ENCODE assay signal across 8 cellular contexts in genomic region chr13:59356607-59357006, GRCh38.
DNase-seq lines count a peak whose midpoint lies in the region; ATAC-seq and TF ChIP-seq lines count a peak whose summit lies in the region.

No MANE protein-coding gene starts in this region.

- CTCF ChIA-PET in activated CD4-positive, alpha-beta memory T cell treated with anti-CD3 and anti-CD28 coated beads, Interleukin-2, amount 10 ng/mL, durations not matched to agents 7 days and 5 days (lab: Charles Lee), result no interaction called here

- H3K4me1 ChIP-seq in DND-41 (ENCODE audit: insufficient read depth, low read length), result peaks cover 5% of the 10 kb centered on the region; the same call in 1 of the 2 replicates
- no peaks in the 10 kb centered on the region for H3K4me1 ChIP-seq in neuronal stem cell (ENCODE audit: control insufficient read depth in 2 of 2, insufficient read depth in 1 of 2, low read depth in 1 of 2, low read length in 2 of 2)

- no peak overlapping the region for H4K91ac ChIP-seq in neuronal stem cell (ENCODE audit: low read depth, low read length, poor library complexity)

- H3K27me3 ChIP-seq in DND-41 (ENCODE audit: insufficient read depth, low read length, poor library complexity), result no peaks in the 10 kb centered on the region
- H3K27me3 ChIP-seq in neuronal stem cell (ENCODE audit: control insufficient read depth in 3 of 3, insufficient read depth in 3 of 3, low read depth in 1 of 3, low read length in 3 of 3), result no peaks in the 10 kb centered on the region

- no peak overlapping the region for H3K9ac ChIP-seq in DND-41 (ENCODE audit: low read depth, low read length)
- no peak overlapping the region for H3K9ac ChIP-seq in neuronal stem cell (ENCODE audit: low read depth, low read length, poor library complexity)

- H3K36me3 ChIP-seq in DND-41 (ENCODE audit: insufficient read depth, low read length) (no peaks in the 10 kb centered on the region), neuronal stem cell (replicated peaks in 1 of 2; ENCODE audit: control insufficient read depth in 2 of 2, insufficient read depth in 2 of 2, low read length in 2 of 2) (no peaks in the 10 kb centered on the region)

- H3K4me3 ChIP-seq in DND-41 (ENCODE audit: low read depth in 1 of 2, low read length in 2 of 2), result no peak overlapping the region
- H3K4me3 ChIP-seq in neuronal stem cell (ENCODE audit: low read length in 2 of 2), result no peak overlapping the region

- POLR2A ChIA-PET in activated CD4-positive, alpha-beta memory T cell treated with anti-CD3 and anti-CD28 coated beads, Interleukin-2, amount 10 ng/mL, durations not matched to agents 7 days and 5 days (lab: Charles Lee), result no interaction called here

- H3K4me2 ChIP-seq in DND-41 (ENCODE audit: insufficient read depth, low read length) (no peak overlapping the region), neuronal stem cell (ENCODE audit: insufficient read depth, low read length, poor library complexity, severe bottlenecking) (no peak overlapping the region)

- no peak overlapping the region for H2BK12ac ChIP-seq in neuronal stem cell (ENCODE audit: low read length)

- H3K4me3 Mint-ChIP-seq in immature natural killer cell, result no peak overlapping the region
- H3K4me3 Mint-ChIP-seq in activated CD4-positive, alpha-beta memory T cell treated with anti-CD3 and anti-CD28 coated beads, Interleukin-2, amount 10 ng/mL, durations not matched to agents 7 days and 5 days, result no peak overlapping the region

- H3K4ac ChIP-seq in neuronal stem cell (ENCODE audit: low read length), result no peak overlapping the region

- TF ChIP-seq CTCF in DND-41 (IDR thresholded peaks at IDR 0.05; ENCODE audit: borderline replicate concordance, extremely low read depth, low read length, poor library complexity, severe bottlenecking), result no peak

- H2AFZ ChIP-seq in DND-41 (ENCODE audit: low read depth, low read length) (peak overlapping the region; percentile 44), neuronal stem cell (ENCODE audit: low read length) (peak overlapping the region; percentile 32)

- H3K27ac ChIP-seq in DND-41 (ENCODE audit: low read length) (no peak overlapping the region), neuronal stem cell (replicated peaks; ENCODE audit: low read length) (no peak overlapping the region)

- H3K9me3 Mint-ChIP-seq in immature natural killer cell, result peaks cover 0 to 7% (median 0%) of the 10 kb centered on the region in 6 donors
- H3K9me3 Mint-ChIP-seq in activated CD4-positive, alpha-beta memory T cell treated with anti-CD3 and anti-CD28 coated beads, Interleukin-2, amount 10 ng/mL, durations not matched to agents 7 days and 5 days, result no peaks in the 10 kb centered on the region

- ATAC-seq in DND-41 (ENCODE audit: insufficient read depth, low read depth) (no peak), HG03457 (IDR thresholded peaks at IDR 0.05; ENCODE audit: unreplicated experiment) (no peak)

- H3K27me3 Mint-ChIP-seq in immature natural killer cell (ENCODE audit: low read depth in 3 of 3), result peaks cover 0 to 2% (median 2%) of the 10 kb centered on the region in 3 donors
- no peaks in the 10 kb centered on the region for H3K27me3 Mint-ChIP-seq in activated CD4-positive, alpha-beta memory T cell treated with anti-CD3 and anti-CD28 coated beads, Interleukin-2, amount 10 ng/mL, durations not matched to agents 7 days and 5 days

- no peaks in the 10 kb centered on the region for H3K36me3 Mint-ChIP-seq in immature natural killer cell
- no peaks in the 10 kb centered on the region for H3K36me3 Mint-ChIP-seq in activated CD4-positive, alpha-beta memory T cell treated with anti-CD3 and anti-CD28 coated beads, Interleukin-2, amount 10 ng/mL, durations not matched to agents 7 days and 5 days (ENCODE audit: low read depth)

- no peak overlapping the region for H3K14ac ChIP-seq in neuronal stem cell (ENCODE audit: low read length)

- no CpG with 5 or more reads among the region's 8 CpGs for WGBS in neuronal stem cell (ENCODE audit: extremely low coverage in 2 of 2, insufficient read length in 2 of 2, insufficient replicate concordance in 1 of 2), 2 donors

- no peak for TF ChIP-seq POLR2A in erythroblast (IDR thresholded peaks at IDR 0.05; ENCODE audit: low read length)

- H2BK120ac ChIP-seq in neuronal stem cell (ENCODE audit: low read depth, low read length), result no peak overlapping the region

- no peaks in the 10 kb centered on the region for H3K9me3 ChIP-seq in DND-41 (ENCODE audit: insufficient read depth, low read length, severe bottlenecking)
- H3K9me3 ChIP-seq in neuronal stem cell (replicated peaks in 1 of 2; ENCODE audit: control insufficient read depth in 2 of 2, insufficient read depth in 1 of 2, low read depth in 1 of 2, low read length in 2 of 2), result peaks cover 0 to 2% of the 10 kb centered on the region in 2 donors

- H3K79me1 ChIP-seq in neuronal stem cell (ENCODE audit: low read depth, low read length), result no peaks in the 10 kb centered on the region

- no peak overlapping the region for H3K23ac ChIP-seq in neuronal stem cell (ENCODE audit: low read depth, low read length, poor library complexity)

- H3K18ac ChIP-seq in neuronal stem cell (ENCODE audit: low read length), result no peak overlapping the region

- H4K8ac ChIP-seq in neuronal stem cell (ENCODE audit: low read depth, low read length), result no peak overlapping the region

- no peak overlapping the region for H2BK5ac ChIP-seq in neuronal stem cell (ENCODE audit: low read length)

- H4K20me1 ChIP-seq in DND-41 (ENCODE audit: insufficient read depth, low read length), result no peaks in the 10 kb centered on the region

- H2BK15ac ChIP-seq in neuronal stem cell (ENCODE audit: low read length), result no peak overlapping the region

- no peak overlapping the region for H2AK5ac ChIP-seq in neuronal stem cell (ENCODE audit: low read depth, low read length)

- DNase-seq in DND-41, result no peak
- DNase-seq in NCI-H69 (lab: John Stamatoyannopoulos, UW), result peak; percentile 80
- peak; percentile 12 to 15 for DNase-seq in erythroblast (lab: John Stamatoyannopoulos, UW)
- DNase-seq in neuronal stem cell (ENCODE audit: low spot score), result no peak
- no peak for DNase-seq in immature natural killer cell
- no peak for DNase-seq in activated CD4-positive, alpha-beta memory T cell treated with anti-CD3 and anti-CD28 coated beads, Interleukin-2, amount 10 ng/mL, durations not matched to agents 7 days and 5 days
- DNase-seq in cortex of kidney (lab: John Stamatoyannopoulos, UW), result no peak

- no peaks in the 10 kb centered on the region for H3K4me1 Mint-ChIP-seq in immature natural killer cell
- no peaks in the 10 kb centered on the region for H3K4me1 Mint-ChIP-seq in activated CD4-positive, alpha-beta memory T cell treated with anti-CD3 and anti-CD28 coated beads, Interleukin-2, amount 10 ng/mL, durations not matched to agents 7 days and 5 days

- no peaks in the 10 kb centered on the region for H3K79me2 ChIP-seq in DND-41 (ENCODE audit: insufficient read depth, low read length)

- H3K27ac Mint-ChIP-seq in immature natural killer cell, result no peak overlapping the region
- no peak overlapping the region for H3K27ac Mint-ChIP-seq in activated CD4-positive, alpha-beta memory T cell treated with anti-CD3 and anti-CD28 coated beads, Interleukin-2, amount 10 ng/mL, durations not matched to agents 7 days and 5 days

Comparison
In these comparisons a context has a peak if more than half of its experiments do, and no peak if none do; other contexts are left out.
1. DNase-seq: peak in NCI-H69 (single experiment) and erythroblast (2 of 2); none in DND-41 (single experiment), neuronal stem cell (single experiment), immature natural killer cell (0 of 3), activated CD4-positive, alpha-beta memory T cell treated with anti-CD3 and anti-CD28 coated beads, Interleukin-2, amount 10 ng/mL, durations not matched to agents 7 days and 5 days (single experiment) and cortex of kidney (single experiment).